In the genomic region with DNA sequence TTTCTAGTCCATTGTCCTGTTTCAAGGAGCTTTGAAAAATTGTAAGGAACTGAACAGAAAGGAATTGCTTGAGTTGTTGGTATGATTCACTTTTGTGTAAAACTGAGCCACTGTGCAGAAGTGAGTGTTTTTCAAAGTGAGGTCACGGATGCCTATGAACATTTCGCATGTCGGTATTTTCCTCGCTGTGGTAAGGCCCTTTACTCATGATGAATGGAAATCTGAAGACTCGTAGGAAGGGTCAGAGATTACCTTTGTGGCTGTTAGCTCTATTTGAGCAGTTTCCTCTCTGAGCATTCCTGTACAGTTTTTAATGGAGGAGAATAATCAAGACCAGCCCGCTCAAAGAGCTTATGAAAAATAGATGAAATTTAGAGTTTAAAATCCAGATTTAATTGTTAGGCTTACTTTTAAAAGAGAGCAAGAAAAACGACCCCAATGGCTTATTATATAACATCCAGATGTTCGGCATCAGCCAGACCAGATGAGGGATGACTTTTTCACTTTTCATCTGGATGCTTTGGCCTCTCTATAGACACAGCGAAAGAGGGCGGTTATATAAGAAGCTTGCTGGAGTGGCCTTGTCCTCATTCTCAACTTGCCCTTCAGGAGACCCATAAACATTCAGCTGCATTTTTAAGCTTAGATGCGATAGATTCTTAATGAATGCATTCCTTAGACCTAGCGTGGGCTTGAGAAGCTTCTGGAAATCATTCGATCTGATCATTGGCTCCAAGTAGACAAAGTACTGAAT, we compare ENCODE assay signal across 31 cellular contexts.
A peak's percentile ranks its signal among the peaks of the same experiment; 100 is the strongest.
DNase-seq lines count a peak whose midpoint lies in the region; ATAC-seq and TF ChIP-seq lines count a peak whose summit lies in the region.
"Had no signal": no experiment of that assay in that cellular context is flagged by ENCODE, and none has a peak within 500 bp of the region (broad histone marks: within the 10 kb centered on the region; RNA-seq: fewer than 3 reads in every experiment).

No MANE protein-coding gene starts in this region.

- no peaks in the 10 kb centered on the region for H3K36me3 Mint-ChIP-seq in natural killer cell
- H3K36me3 Mint-ChIP-seq: immature natural killer cell had no signal

- TF ChIP-seq CTCF in astrocyte of the spinal cord (IDR thresholded peaks at IDR 0.05; ENCODE audit: low read depth, low read length) (no peak), natural killer cell (IDR thresholded peaks at IDR 0.05) (no peak)

- intact Hi-C loops in natural killer cell (cut with micrococcal nuclease): loop anchor here (10.0 kb wide), 1 partner anchor 1228 kb away; no protein-coding TSS in a partner anchor

- in situ Hi-C loops in astrocyte of the spinal cord (cut with HindIII; ENCODE audit: low sequenced_read_pairs): no loop called here

- H3K4me3 ChIP-seq in astrocyte of the spinal cord (ENCODE audit: low read depth, low read length) (no peak overlapping the region), skeletal muscle cell (ENCODE audit: low read depth, low read length) (no peak overlapping the region)
- H3K4me3 ChIP-seq: adrenal gland, colonic mucosa, gastrocnemius medialis, HAP-1, pancreas, tibial artery had no signal

- no peaks in the 10 kb centered on the region for H3K27me3 Mint-ChIP-seq in natural killer cell (ENCODE audit: low read depth in 2 of 2)
- H3K27me3 Mint-ChIP-seq: activated T-cell treated with anti-CD3 and anti-CD28 coated beads, Interleukin-2, amount 50 U/mL, for 24 hours; stimulated activated naive CD8-positive, alpha-beta T cell treated with anti-CD3 and anti-CD28 coated beads, Interleukin-15, Interleukin-2, amounts not matched to agents 100 ng/mL and 50 ng/mL, for 24 hours had no signal

- H3K27ac Mint-ChIP-seq in natural killer cell: no peak overlapping the region
- H3K27ac Mint-ChIP-seq: activated CD8-positive, alpha-beta T cell treated with anti-CD3 and anti-CD28 coated beads, Interleukin-2, amount 10 ng/mL, durations not matched to agents 7 days and 5 days; activated T-cell treated with anti-CD3 and anti-CD28 coated beads, Interleukin-2, amount 50 U/mL, for 24 hours; effector memory CD8-positive, alpha-beta T cell; immature natural killer cell; stimulated activated naive CD8-positive, alpha-beta T cell treated with anti-CD3 and anti-CD28 coated beads, Interleukin-15, Interleukin-2, amounts not matched to agents 100 ng/mL and 50 ng/mL, for 24 hours had no signal

- DNase-seq in DMS53 (lab: John Stamatoyannopoulos, UW) (peak; percentile 45), DMS53 treated with DMSO at 0.1 percent for 48 hours (lab: John Stamatoyannopoulos, UW; ENCODE audit: unreplicated experiment) (no peak), ELR (ENCODE audit: low read depth) (peak; percentile 81), astrocyte of the spinal cord (ENCODE audit: low read depth, low spot score) (peak; percentile 44), skeletal muscle cell (ENCODE audit: low read depth) (peak; percentile 76), GOT3 (lab: John Stamatoyannopoulos, UW) (no peak), natural killer cell (no peak)
- DNase-seq: activated CD4-positive, CD25-positive, alpha-beta regulatory T cell; activated CD8-positive, alpha-beta T cell treated with anti-CD3 and anti-CD28 coated beads, Interleukin-2, amount 10 ng/mL, durations not matched to agents 7 days and 5 days; activated naive CD4-positive, alpha-beta T cell; activated T-cell treated with anti-CD3 and anti-CD28 coated beads, Interleukin-2, amount 50 U/mL, for 24 hours; adrenal gland; colonic mucosa; DMS79 treated with DMSO at 0.1 percent for 48 hours; effector memory CD8-positive, alpha-beta T cell; gastrocnemius medialis; hippocampal formation; immature natural killer cell; left ventricle myocardium superior; NCI-H1092; NCI-H69; pancreas; right cardiac atrium; Right ventricle myocardium superior; stimulated activated CD4-positive, alpha-beta T cell treated with anti-CD3 and anti-CD28 coated beads, Interleukin-4, amount 100 ng/mL, for 24 hours; T-helper 9 cell; tibial artery had no signal

- ATAC-seq in HG03460 (IDR thresholded peaks at IDR 0.05; ENCODE audit: unreplicated experiment) (no peak), natural killer cell (no peak)
- ATAC-seq: activated CD8-positive, alpha-beta T cell treated with anti-CD3 and anti-CD28 coated beads, Interleukin-2, amount 10 ng/mL, durations not matched to agents 7 days and 5 days; effector memory CD8-positive, alpha-beta T cell; esophagus mucosa; gastrocnemius medialis; left ventricle myocardium superior had no signal

- H3K4me1 Mint-ChIP-seq in natural killer cell: peaks cover 0 to 2% of the 10 kb centered on the region in 2 donors

- no peaks in the 10 kb centered on the region for H3K9me3 Mint-ChIP-seq in natural killer cell
- H3K9me3 Mint-ChIP-seq: activated T-cell treated with anti-CD3 and anti-CD28 coated beads, Interleukin-2, amount 50 U/mL, for 24 hours; effector memory CD8-positive, alpha-beta T cell; immature natural killer cell; stimulated activated naive CD8-positive, alpha-beta T cell treated with anti-CD3 and anti-CD28 coated beads, Interleukin-15, Interleukin-2, amounts not matched to agents 100 ng/mL and 50 ng/mL, for 24 hours had no signal

- no peak overlapping the region for H3K4me3 Mint-ChIP-seq in natural killer cell
- H3K4me3 Mint-ChIP-seq: activated CD8-positive, alpha-beta T cell treated with anti-CD3 and anti-CD28 coated beads, Interleukin-2, amount 10 ng/mL, durations not matched to agents 7 days and 5 days; activated T-cell treated with anti-CD3 and anti-CD28 coated beads, Interleukin-2, amount 50 U/mL, for 24 hours; effector memory CD8-positive, alpha-beta T cell; immature natural killer cell; stimulated activated naive CD8-positive, alpha-beta T cell treated with anti-CD3 and anti-CD28 coated beads, Interleukin-15, Interleukin-2, amounts not matched to agents 100 ng/mL and 50 ng/mL, for 24 hours had no signal

Comparison
In these comparisons a context has a peak if more than half of its experiments do, and no peak if none do; other contexts are left out.
1. DNase-seq: peak in DMS53 (single experiment), ELR (single experiment), astrocyte of the spinal cord (single experiment) and skeletal muscle cell (single experiment); none in DMS53 treated with DMSO at 0.1 percent for 48 hours (single experiment), GOT3 (single experiment) and natural killer cell (single experiment).